21 cellular contexts compared by ENCODE assay signal in the genomic region with DNA sequence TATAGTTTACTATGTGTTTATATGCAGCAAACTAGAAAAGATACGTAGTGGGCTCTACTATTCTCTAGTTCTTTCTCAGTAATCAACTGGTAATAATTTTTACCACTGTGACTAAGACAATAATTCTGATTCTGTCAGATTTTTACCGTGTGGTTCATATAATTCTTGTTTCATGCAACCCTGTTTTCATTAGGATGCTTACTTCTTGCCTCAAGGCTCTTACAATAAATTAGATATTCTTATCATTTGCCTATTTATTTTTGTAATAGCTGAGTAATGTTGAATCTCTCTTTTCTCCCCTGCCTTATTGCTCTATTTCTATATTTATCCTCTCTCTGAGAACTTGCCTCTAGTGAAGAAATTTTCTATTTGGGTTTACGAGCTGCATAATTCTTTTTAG.
DNase-seq lines count a peak whose midpoint lies in the region; ATAC-seq and TF ChIP-seq lines count a peak whose summit lies in the region.
"Had no signal": no experiment of that assay in that cellular context is flagged by ENCODE, and none has a peak within 500 bp of the region (broad histone marks: within the 10 kb centered on the region; RNA-seq: fewer than 3 reads in every experiment).

No MANE protein-coding gene starts in this region.

- peaks cover 18% of the 10 kb centered on the region for H3K4me1 ChIP-seq in ACC112 (ENCODE audit: control insufficient read depth, insufficient read depth, low read length, unreplicated experiment)
- H3K4me1 ChIP-seq in adipocyte (ENCODE audit: control insufficient read depth, insufficient read depth, low read length), result peaks cover 29% of the 10 kb centered on the region
- H3K4me1 ChIP-seq in spleen, result no peaks in the 10 kb centered on the region

- no peaks in the 10 kb centered on the region for H3K9me3 ChIP-seq in adipocyte (ENCODE audit: control insufficient read depth, low read length)
- no peaks in the 10 kb centered on the region for H3K9me3 ChIP-seq in spleen
- H3K9me3 ChIP-seq: SK-N-SH had no signal

- H3K79me2 ChIP-seq in ACC112 (ENCODE audit: control insufficient read depth, insufficient read depth, low read length, unreplicated experiment), result no peaks in the 10 kb centered on the region

- 78 to 85% (median 82%) methylated on average over 3 of the region's 3 CpGs for WGBS in spleen, 5 donors

- no peak for ATAC-seq in HG02798 (IDR thresholded peaks at IDR 0.05; ENCODE audit: poor library complexity, unreplicated experiment)
- ATAC-seq: HepG2 had no signal

- no peaks in the 10 kb centered on the region for H3K36me3 ChIP-seq in ACC112 (ENCODE audit: insufficient read depth, low read length)
- H3K36me3 ChIP-seq in adipocyte (ENCODE audit: control insufficient read depth, insufficient read depth, low read length, severe bottlenecking), result no peaks in the 10 kb centered on the region
- H3K36me3 ChIP-seq in spleen, result no peaks in the 10 kb centered on the region

- H2AFZ ChIP-seq in ACC112 (ENCODE audit: low read length, unreplicated experiment), result peak overlapping the region; percentile 86

- TF ChIP-seq POLR2A in spleen (IDR thresholded peaks at IDR 0.05), result no peak

- intact Hi-C loops in spleen (cut with DNase I; ENCODE audit: low total_unique reads), result no loop called here

- no peak overlapping the region for H3K4me3 ChIP-seq in ACC112 (ENCODE audit: low read depth, low read length)
- peak overlapping the region; percentile 62 for H3K4me3 ChIP-seq in adipocyte (ENCODE audit: low read length)
- H3K4me3 ChIP-seq in spleen, result no peak overlapping the region

- no peak for TF ChIP-seq CTCF in spleen (IDR thresholded peaks at IDR 0.05 in 8 of 11, conservative IDR thresholded peaks at IDR 0.05 in 3 of 11)

- DNase-seq in GM03348 (ENCODE audit: low spot score) (peak; percentile 3), adipocyte (ENCODE audit: low read depth) (peak; percentile 23), hepatic stellate cell (ENCODE audit: low spot score) (peak; percentile 3), midbrain (lab: John Stamatoyannopoulos, UW) (no peak), spleen (no peak), iPS-NIHi7 (ENCODE audit: extremely low spot score) (no peak)
- DNase-seq: 8988T, DND-41, GF-D8, KG1, MV-4-11, NCI-H1417, NCI-H187, NCI-H345, NCI-H524 treated with DMSO at 0.1 percent for 48 hours, SHP77, SK-N-SH had no signal

- H3K27me3 ChIP-seq in ACC112 (ENCODE audit: insufficient read depth, low read length) (no peaks in the 10 kb centered on the region), adipocyte (replicated peaks; ENCODE audit: control insufficient read depth, insufficient read depth, low read length) (no peaks in the 10 kb centered on the region), spleen (replicated peaks in 1 of 7) (no peaks in the 10 kb centered on the region)

- H3K27ac ChIP-seq in ACC112 (ENCODE audit: low read depth, low read length) (peak overlapping the region; percentile 62), spleen (no peak overlapping the region)
- H3K27ac ChIP-seq: C4-2B had no signal

- H3K9ac ChIP-seq in adipocyte (ENCODE audit: low read length), result peak overlapping the region; percentile 33
- H3K9ac ChIP-seq: SK-N-SH had no signal

Comparison
In these comparisons a context has a peak if more than half of its experiments do, and no peak if none do; other contexts are left out.
1. DNase-seq: peak in GM03348 (single experiment), adipocyte (single experiment) and hepatic stellate cell (single experiment); none in midbrain (single experiment), spleen (single experiment) and iPS-NIHi7 (single experiment).